16 cellular contexts compared by ENCODE assay signal in the genomic region with DNA sequence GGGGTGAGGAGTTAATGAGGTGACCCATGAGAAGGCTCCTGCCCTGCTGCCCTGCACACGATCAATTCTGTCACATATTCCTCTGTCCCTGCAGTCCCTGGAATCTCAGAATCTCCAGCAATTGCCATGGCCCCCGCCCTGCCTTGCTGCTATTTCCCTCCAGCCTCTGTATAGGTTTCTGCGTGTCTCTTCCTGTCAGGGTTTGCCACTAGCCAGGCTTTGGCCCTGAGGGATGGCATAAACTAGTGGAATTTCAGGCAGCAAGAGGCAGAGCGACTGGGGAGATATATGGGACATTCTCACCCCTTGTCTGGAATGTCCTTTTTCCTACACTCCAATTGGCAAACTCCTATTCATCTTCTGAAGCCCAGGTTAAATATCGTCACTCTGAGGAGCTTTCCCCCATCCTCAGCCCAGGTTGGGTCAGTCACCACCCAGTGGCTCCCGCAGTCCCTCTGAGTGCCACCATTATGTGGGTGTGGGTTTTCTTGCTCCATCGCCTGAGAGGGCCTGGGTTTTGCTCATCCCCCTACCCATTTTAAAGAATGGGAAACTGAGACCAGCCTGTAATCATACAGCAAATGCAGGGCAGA. TPM values are rescaled to one million over a fixed set of nuclear protein-coding genes. Genes with fewer than 3 reads are reported as not detected.
DNase-seq lines count a peak whose midpoint lies in the region; ATAC-seq and TF ChIP-seq lines count a peak whose summit lies in the region.
"Had no signal": no experiment of that assay in that cellular context is flagged by ENCODE, and none has a peak within 500 bp of the region (broad histone marks: within the 10 kb centered on the region; RNA-seq: fewer than 3 reads in every experiment).

No MANE protein-coding gene starts in this region.

- peak overlapping the region; percentile 78 to 84 (median 83) for H3K27ac Mint-ChIP-seq in CD4-positive, CD25-positive, alpha-beta regulatory T cell
- H3K27ac Mint-ChIP-seq in GM23338: no peak overlapping the region
- peak overlapping the region; percentile 85 for H3K27ac Mint-ChIP-seq in activated T-helper 17 cell treated with anti-CD3 and anti-CD28 coated beads, Interleukin-2, amount 50 U/mL, for 72 hours
- H3K27ac Mint-ChIP-seq in memory B cell: peak overlapping the region; percentile 86
- H3K27ac Mint-ChIP-seq: endodermal cell had no signal

- no peaks in the 10 kb centered on the region for H3F3A ChIP-seq in GM23338 (replicated peaks; ENCODE audit: low read depth)

- H3K27ac ChIP-seq in CD4-positive, CD25-positive, alpha-beta regulatory T cell (ENCODE audit: insufficient read depth, low read length, poor library complexity, severe bottlenecking): peak overlapping the region; percentile 43
- H3K27ac ChIP-seq in GM23338 (ENCODE audit: low read depth): no peak overlapping the region
- no peak overlapping the region for H3K27ac ChIP-seq in caudate nucleus (ENCODE audit: low read depth, low read length)
- H3K27ac ChIP-seq: C4-2B, VCaP had no signal

- H3K9me2 ChIP-seq in GM23338 (ENCODE audit: insufficient read depth): no peaks in the 10 kb centered on the region

- peaks cover 16% of the 10 kb centered on the region for H3K4me1 ChIP-seq in CD4-positive, CD25-positive, alpha-beta regulatory T cell (ENCODE audit: control insufficient read depth, insufficient read depth, low read length, poor library complexity, severe bottlenecking)
- H3K4me1 ChIP-seq in GM23338 (ENCODE audit: insufficient read depth): no peaks in the 10 kb centered on the region

- H3K36me3 ChIP-seq in CD4-positive, CD25-positive, alpha-beta regulatory T cell (ENCODE audit: control insufficient read depth, insufficient read depth, low read length): no peaks in the 10 kb centered on the region
- H3K36me3 ChIP-seq in GM23338 (ENCODE audit: insufficient read depth): no peaks in the 10 kb centered on the region

- TF ChIP-seq CTCF in GM23338 (conservative IDR thresholded peaks at IDR 0.05; ENCODE audit: low read depth in 2 of 2): no peak

- ATAC-seq in CD4-positive, CD25-positive, alpha-beta regulatory T cell (ENCODE audit: low read depth in 2 of 2): peak in 1 of 2 donors; percentile 3
- ATAC-seq in GM23338: no peak
- ATAC-seq in activated T-helper 17 cell treated with anti-CD3 and anti-CD28 coated beads, Interleukin-2, amount 50 U/mL, for 72 hours (replicated peaks): no peak
- ATAC-seq in memory B cell (ENCODE audit: low read depth): no peak
- ATAC-seq in GM19324 (IDR thresholded peaks at IDR 0.05; ENCODE audit: low FRiP score, unreplicated experiment): no peak
- ATAC-seq: left colon had no signal

- H4K20me1 ChIP-seq in GM23338 (replicated peaks; ENCODE audit: insufficient read depth): no peaks in the 10 kb centered on the region

- H3K27me3 ChIP-seq in CD4-positive, CD25-positive, alpha-beta regulatory T cell (ENCODE audit: control insufficient read depth, insufficient read depth, low read length): no peaks in the 10 kb centered on the region
- H3K27me3 ChIP-seq in GM23338 (ENCODE audit: insufficient read depth): no peaks in the 10 kb centered on the region

- H2AFZ ChIP-seq in GM23338: peak overlapping the region; percentile 1; the same call in 1 of the 2 replicates

- H3K4me2 ChIP-seq in GM23338: no peak overlapping the region

- H3K9me3 ChIP-seq in CD4-positive, CD25-positive, alpha-beta regulatory T cell (ENCODE audit: control insufficient read depth in 2 of 2, low read length in 2 of 2): no peaks in the 10 kb centered on the region

- peaks cover 3 to 29% (median 18%) of the 10 kb centered on the region in 4 donors for H3K4me1 Mint-ChIP-seq in CD4-positive, CD25-positive, alpha-beta regulatory T cell
- H3K4me1 Mint-ChIP-seq in GM23338 (peaks cover 7% of the 10 kb centered on the region; the same call in 2 of the 3 replicates), memory B cell (peaks cover 25% of the 10 kb centered on the region)
- H3K4me1 Mint-ChIP-seq in activated T-helper 17 cell treated with anti-CD3 and anti-CD28 coated beads, Interleukin-2, amount 50 U/mL, for 72 hours: peaks cover 5% of the 10 kb centered on the region
- H3K4me1 Mint-ChIP-seq: endodermal cell had no signal

- H3K9me3 Mint-ChIP-seq in CD4-positive, CD25-positive, alpha-beta regulatory T cell: no peaks in the 10 kb centered on the region
- H3K9me3 Mint-ChIP-seq in GM23338 (no peaks in the 10 kb centered on the region; the same call in 2 of the 3 replicates), memory B cell (no peaks in the 10 kb centered on the region)
- no peaks in the 10 kb centered on the region for H3K9me3 Mint-ChIP-seq in activated T-helper 17 cell treated with anti-CD3 and anti-CD28 coated beads, Interleukin-2, amount 50 U/mL, for 72 hours
- H3K9me3 Mint-ChIP-seq: endodermal cell had no signal

- peak overlapping the region in 2 of 4 donors; percentile 54 to 60 for H3K4me3 Mint-ChIP-seq in CD4-positive, CD25-positive, alpha-beta regulatory T cell
- H3K4me3 Mint-ChIP-seq in GM23338 (no peak overlapping the region), memory B cell (peak overlapping the region; percentile 12)
- H3K4me3 Mint-ChIP-seq in activated T-helper 17 cell treated with anti-CD3 and anti-CD28 coated beads, Interleukin-2, amount 50 U/mL, for 72 hours: no peak overlapping the region
- H3K4me3 Mint-ChIP-seq: endodermal cell had no signal

- no peaks in the 10 kb centered on the region for H3K36me3 Mint-ChIP-seq in CD4-positive, CD25-positive, alpha-beta regulatory T cell
- H3K36me3 Mint-ChIP-seq in GM23338 (ENCODE audit: low read depth) (no peaks in the 10 kb centered on the region), memory B cell (no peaks in the 10 kb centered on the region)
- no peaks in the 10 kb centered on the region for H3K36me3 Mint-ChIP-seq in activated T-helper 17 cell treated with anti-CD3 and anti-CD28 coated beads, Interleukin-2, amount 50 U/mL, for 72 hours (ENCODE audit: low read depth)

- no peak overlapping the region for H3K4me3 ChIP-seq in CD4-positive, CD25-positive, alpha-beta regulatory T cell (ENCODE audit: low read depth, low read length)
- H3K4me3 ChIP-seq in GM23338: no peak overlapping the region

- no peaks in the 10 kb centered on the region for H3K27me3 Mint-ChIP-seq in CD4-positive, CD25-positive, alpha-beta regulatory T cell
- H3K27me3 Mint-ChIP-seq in GM23338 (ENCODE audit: insufficient read depth, low read depth, poor library complexity) (peaks cover 5% of the 10 kb centered on the region), memory B cell (no peaks in the 10 kb centered on the region)
- H3K27me3 Mint-ChIP-seq in activated T-helper 17 cell treated with anti-CD3 and anti-CD28 coated beads, Interleukin-2, amount 50 U/mL, for 72 hours: no peaks in the 10 kb centered on the region

- H3K79me2 ChIP-seq in GM23338 (replicated peaks; ENCODE audit: insufficient read depth): no peaks in the 10 kb centered on the region

- no peak for DNase-seq in CD4-positive, CD25-positive, alpha-beta regulatory T cell
- no peak for DNase-seq in GM23338 (ENCODE audit: low spot score)
- DNase-seq in memory B cell (ENCODE audit: low spot score in 2 of 2): no peak
- no peak for DNase-seq in NCI-H2107 treated with DMSO at 0.1 percent for 48 hours (lab: John Stamatoyannopoulos, UW; ENCODE audit: unreplicated experiment)
- no peak for DNase-seq in caudate nucleus (lab: John Stamatoyannopoulos, UW)
- DNase-seq: DMS79; endodermal cell; left colon; NCI-H187 treated with DMSO at 0.1 percent for 48 hours; NCI-H510A; stimulated activated CD4-positive, alpha-beta T cell treated with anti-CD3 and anti-CD28 coated beads, Interleukin-4, amount 100 ng/mL, for 24 hours; stimulated activated CD8-positive, alpha-beta memory T cell treated with anti-CD3 and anti-CD28 coated beads, Interleukin-4, amount 100 ng/mL, for 48 hours had no signal

TF ChIP-seq in GM23338, 12 proteins besides CTCF, POLR2A, EP300 and RAD21 (continues in another document):
- no peak for TF ChIP-seq ZNF331 (CRISPR knock-in tag; IDR thresholded peaks at IDR 0.05; ENCODE audit: low read depth)
- no peak for TF ChIP-seq STAT1 (IDR thresholded peaks at IDR 0.05; ENCODE audit: unreplicated experiment)

RNA-seq across cellular contexts. Expression of a gene that starts 15.5 kb away (rescaled TPM):
- 12.7 TPM for total RNA-seq in CD4-positive, CD25-positive, alpha-beta regulatory T cell
- 1 to 10 TPM; 2.8 to 4.6 (median 2.8) TPM for polyA plus RNA-seq in CD4-positive, CD25-positive, alpha-beta regulatory T cell
- 8.1 and 8.7 TPM in 2 replicates for total RNA-seq in GM23338 (2014; rRNA removed; shearing (Covaris generic))
- polyA plus RNA-seq in GM23338 (2016; fragmentation: Nextera tagmentation; extraction: Ambion mirVana): 2.1 TPM in 2 replicates
- 1 to 10 TPM; 1.8 to 2.3 TPM for total RNA-seq in activated T-helper 17 cell treated with anti-CD3 and anti-CD28 coated beads, Interleukin-2, amount 50 U/mL, for 72 hours

RNA-seq across cellular contexts. Expression of a gene that starts 15.8 kb away (rescaled TPM):
- total RNA-seq in CD4-positive, CD25-positive, alpha-beta regulatory T cell: 70.6 TPM
- polyA plus RNA-seq in CD4-positive, CD25-positive, alpha-beta regulatory T cell: 10 to 100 TPM; 63.4 to 71.9 (median 68.3) TPM
- 30.6 and 31.7 TPM in 2 replicates for total RNA-seq in GM23338 (2014; rRNA removed; shearing (Covaris generic))
- polyA plus RNA-seq in GM23338 (2016; fragmentation: Nextera tagmentation; extraction: Ambion mirVana): 28.4 and 28.5 TPM in 2 replicates
- 100 to 1,000 TPM; 107 to 112 TPM for total RNA-seq in activated T-helper 17 cell treated with anti-CD3 and anti-CD28 coated beads, Interleukin-2, amount 50 U/mL, for 72 hours

RNA-seq across cellular contexts. Expression of a gene that starts 54.7 kb away (rescaled TPM):
- total RNA-seq in CD4-positive, CD25-positive, alpha-beta regulatory T cell: 16.1 TPM
- 10 to 100 TPM; 30.8 to 50.3 (median 45.6) TPM for polyA plus RNA-seq in CD4-positive, CD25-positive, alpha-beta regulatory T cell
- 38.5 and 40.0 TPM in 2 replicates for total RNA-seq in GM23338 (2014; rRNA removed; shearing (Covaris generic))
- 84.8 and 90.2 TPM in 2 replicates for polyA plus RNA-seq in GM23338 (2016; fragmentation: Nextera tagmentation; extraction: Ambion mirVana)
- 10 to 100 TPM; 14.3 to 28.5 TPM for total RNA-seq in activated T-helper 17 cell treated with anti-CD3 and anti-CD28 coated beads, Interleukin-2, amount 50 U/mL, for 72 hours
